ENCODE assay signal across 24 cellular contexts in the genomic region with DNA sequence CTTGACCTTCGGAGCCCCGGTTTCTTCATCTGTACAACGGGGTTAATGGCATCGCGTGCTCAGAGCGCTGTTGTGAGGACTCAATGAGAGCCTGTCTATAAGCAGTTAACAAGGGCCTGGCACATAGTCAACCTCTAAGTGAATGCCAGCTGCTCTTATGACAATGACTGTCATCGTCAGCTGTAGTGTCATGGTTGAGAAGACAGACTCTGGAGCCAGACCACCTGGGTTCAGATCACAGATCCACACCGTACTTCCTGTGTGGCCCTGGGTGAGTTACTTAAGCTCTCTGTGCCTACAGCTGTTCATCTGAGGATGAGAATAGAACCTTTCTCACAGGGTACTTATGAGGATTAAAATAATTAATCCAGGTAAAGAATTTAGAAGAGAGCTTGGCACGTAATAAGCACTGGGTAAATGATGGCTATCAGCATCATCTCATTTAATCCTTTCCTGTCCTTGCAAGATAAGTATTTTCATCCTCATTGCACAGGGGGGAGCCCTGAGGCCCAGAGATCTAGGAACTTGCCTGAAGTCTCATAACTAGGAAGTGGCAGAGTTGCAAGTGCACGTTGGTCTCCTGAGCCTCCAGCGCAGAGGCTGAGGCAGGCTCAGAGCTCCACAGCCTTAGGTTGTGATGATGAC.
A peak's percentile ranks its signal among the peaks of the same experiment; 100 is the strongest.
DNase-seq lines count a peak whose midpoint lies in the region; ATAC-seq and TF ChIP-seq lines count a peak whose summit lies in the region.
"Had no signal": no experiment of that assay in that cellular context is flagged by ENCODE, and none has a peak within 500 bp of the region (broad histone marks: within the 10 kb centered on the region; RNA-seq: fewer than 3 reads in every experiment).

No MANE protein-coding gene starts in this region.

- H3K27me3 Mint-ChIP-seq in endodermal cell (ENCODE audit: insufficient read depth) (peaks cover 37% of the 10 kb centered on the region), osteocyte (ENCODE audit: unreplicated experiment) (peaks cover 54% of the 10 kb centered on the region)

- no peak overlapping the region for H3K4me3 ChIP-seq in endodermal cell (ENCODE audit: low read length)
- H3K4me3 ChIP-seq: ovary, Peyer's patch, sigmoid colon, upper lobe of right lung had no signal

- H3K4me1 Mint-ChIP-seq in endodermal cell, result peaks cover 44% of the 10 kb centered on the region
- no peaks in the 10 kb centered on the region for H3K4me1 Mint-ChIP-seq in osteocyte (ENCODE audit: unreplicated experiment)
- H3K4me1 Mint-ChIP-seq: immature natural killer cell had no signal

- WGBS in endodermal cell (ENCODE audit: insufficient coverage in 1 of 2, insufficient read length in 1 of 2), 2 experiments, result 93 to 97% methylated on average over 10 to 11 of the region's 11 CpGs

- no peak for ATAC-seq in HG03378 (IDR thresholded peaks at IDR 0.05; ENCODE audit: unreplicated experiment)
- ATAC-seq: SK-N-SH treated with all-trans-retinoic acid at 6 μM for 48 hours, upper lobe of right lung had no signal

- no peak overlapping the region for H3K27ac Mint-ChIP-seq in endodermal cell
- no peak overlapping the region for H3K27ac Mint-ChIP-seq in osteocyte (ENCODE audit: unreplicated experiment)
- H3K27ac Mint-ChIP-seq: activated CD4-positive, alpha-beta T cell treated with anti-CD3 and anti-CD28 coated beads, Interleukin-2, amount 10 ng/mL, durations not matched to agents 24 days and 14 days; activated naive CD4-positive, alpha-beta T cell treated with anti-CD3 and anti-CD28 coated beads, Interleukin-2, amount 10 ng/mL, durations not matched to agents 7 days and 5 days; CD4-positive, alpha-beta T cell; immature natural killer cell; stimulated activated naive CD8-positive, alpha-beta T cell treated with anti-CD3 and anti-CD28 coated beads, Interleukin-15, Interleukin-2, amounts not matched to agents 100 ng/mL and 50 ng/mL, for 24 hours had no signal

- H3K9me3 Mint-ChIP-seq in endodermal cell (peaks cover 13% of the 10 kb centered on the region), osteocyte (ENCODE audit: unreplicated experiment) (no peaks in the 10 kb centered on the region)
- H3K9me3 Mint-ChIP-seq: CD4-positive, alpha-beta T cell had no signal

- H3K9me3 ChIP-seq in endodermal cell (ENCODE audit: control insufficient read depth, low read length), result peaks cover 20% of the 10 kb centered on the region
- H3K9me3 ChIP-seq: ovary, Peyer's patch, sigmoid colon, upper lobe of right lung had no signal

- peaks cover 38% of the 10 kb centered on the region for H3K36me3 Mint-ChIP-seq in endodermal cell (ENCODE audit: low read depth)
- no peaks in the 10 kb centered on the region for H3K36me3 Mint-ChIP-seq in osteocyte (ENCODE audit: unreplicated experiment)
- H3K36me3 Mint-ChIP-seq: immature natural killer cell had no signal

- H3K4me3 Mint-ChIP-seq in endodermal cell (no peak overlapping the region), osteocyte (ENCODE audit: unreplicated experiment) (no peak overlapping the region)
- H3K4me3 Mint-ChIP-seq: activated CD4-positive, alpha-beta T cell treated with anti-CD3 and anti-CD28 coated beads, Interleukin-2, amount 10 ng/mL, durations not matched to agents 24 days and 14 days; activated naive CD4-positive, alpha-beta T cell treated with anti-CD3 and anti-CD28 coated beads, Interleukin-2, amount 10 ng/mL, durations not matched to agents 7 days and 5 days; CD4-positive, alpha-beta T cell; immature natural killer cell; stimulated activated naive CD8-positive, alpha-beta T cell treated with anti-CD3 and anti-CD28 coated beads, Interleukin-15, Interleukin-2, amounts not matched to agents 100 ng/mL and 50 ng/mL, for 24 hours had no signal

- peaks cover 48% of the 10 kb centered on the region for H3K36me3 ChIP-seq in endodermal cell (ENCODE audit: control insufficient read depth, insufficient read depth, low read length)
- H3K36me3 ChIP-seq: ovary, Peyer's patch, sigmoid colon, upper lobe of right lung had no signal

- TF ChIP-seq CTCF in endodermal cell (conservative IDR thresholded peaks at IDR 0.05), result no peak
- no peak for TF ChIP-seq CTCF in osteocyte (IDR thresholded peaks at IDR 0.05)

- peaks cover 27% of the 10 kb centered on the region for H3K4me1 ChIP-seq in endodermal cell (ENCODE audit: control insufficient read depth, insufficient read depth, low read length)
- H3K4me1 ChIP-seq: Peyer's patch, sigmoid colon, upper lobe of right lung had no signal

- DNase-seq in D341Med (ENCODE audit: low spot score) (peak; percentile 79), NCI-H1092 (lab: John Stamatoyannopoulos, UW) (peak; percentile 75), NCI-H69 (lab: John Stamatoyannopoulos, UW) (peak; percentile 43), endodermal cell (peak; percentile 31), SKM-1 treated with dmso at 0.1 percent for 144 hours (lab: John Stamatoyannopoulos, UW; ENCODE audit: unreplicated experiment) (no peak), osteocyte (ENCODE audit: extremely low spot score, unreplicated experiment) (no peak), NCI-H446 (lab: John Stamatoyannopoulos, UW) (no peak)
- DNase-seq: activated CD4-positive, alpha-beta T cell treated with anti-CD3 and anti-CD28 coated beads, Interleukin-2, amount 10 ng/mL, durations not matched to agents 24 days and 14 days; activated CD8-positive, alpha-beta memory T cell treated with anti-CD3 and anti-CD28 coated beads, Interleukin-2, amount 50 U/mL, for 48 hours; activated naive CD4-positive, alpha-beta T cell treated with anti-CD3 and anti-CD28 coated beads, Interleukin-2, amount 10 ng/mL, durations not matched to agents 7 days and 5 days; CD4-positive, alpha-beta T cell; cerebellar nuclear complex; effector memory CD4-positive, alpha-beta T cell; H7; immature natural killer cell; NCI-H526; ovary; Peyer's patch; sigmoid colon; stimulated activated CD4-positive, alpha-beta T cell treated with anti-CD3 and anti-CD28 coated beads, Interleukin-1b, Interleukin-23, amount 100 ng/mL, for 48 hours; upper lobe of right lung had no signal

- no peak overlapping the region for H3K27ac ChIP-seq in endodermal cell (ENCODE audit: low read depth, low read length)
- H3K27ac ChIP-seq: ovary, Peyer's patch, sigmoid colon, upper lobe of right lung had no signal

- H3K9ac ChIP-seq in endodermal cell (ENCODE audit: extremely low read depth, low read length, poor library complexity, severe bottlenecking), result no peak overlapping the region

- H3K27me3 ChIP-seq in endodermal cell (ENCODE audit: control insufficient read depth, insufficient read depth, low read length, poor library complexity, severe bottlenecking), result no peaks in the 10 kb centered on the region
- H3K27me3 ChIP-seq: ovary, Peyer's patch had no signal

Comparison
In these comparisons a context has a peak if more than half of its experiments do, and no peak if none do; other contexts are left out.
1. DNase-seq: peak in D341Med (single experiment), NCI-H1092 (single experiment), NCI-H69 (single experiment) and endodermal cell (single experiment); none in SKM-1 treated with dmso at 0.1 percent for 144 hours (single experiment), osteocyte (single experiment) and NCI-H446 (0 of 2).